ENCODE assay signal across 19 cellular contexts in genomic region chr2:11617527-11617926, GRCh38. TPM values are rescaled to one million over a fixed set of nuclear protein-coding genes. Genes with fewer than 3 reads are reported as not detected.
DNase-seq lines count a peak whose midpoint lies in the region; ATAC-seq, FAIRE-seq and TF ChIP-seq lines count a peak whose summit lies in the region.
"Had no signal": no experiment of that assay in that cellular context is flagged by ENCODE, and none has a peak within 500 bp of the region (broad histone marks: within the 10 kb centered on the region; RNA-seq: fewer than 3 reads in every experiment).

No MANE protein-coding gene starts in this region.

- intact Hi-C loops in natural killer cell (cut with micrococcal nuclease) = no loop called here

- FAIRE-seq in GM19239 (lab: Jason Lieb, UNC) = no peak
- FAIRE-seq: D721Med, G401.6, GM12891, H1, K562 had no signal

- DNase-seq in natural killer cell treated with Interleukin-12 subunit alpha and Interleukin-12 subunit beta and Interleukin-15 and Interleukin-18, amount 100 ng/mL, for 72 hours (ENCODE audit: low spot score) = no peak
- DNase-seq in natural killer cell (no peak), nephron progenitor cell (no peak), progenitor cell of endocrine pancreas (ENCODE audit: low spot score, unreplicated experiment) (no peak), cerebellum (ENCODE audit: low spot score) (no peak), GM19239 (ENCODE audit: insufficient read length, low spot score) (no peak)
- DNase-seq in activated CD8-positive, alpha-beta memory T cell treated with anti-CD3 and anti-CD28 coated beads, Interleukin-2, amount 50 U/mL, for 48 hours = no peak
- DNase-seq: ACHN; CD4-positive, alpha-beta T cell; DMS153; DMS79 treated with DMSO at 0.1 percent for 48 hours; EL had no signal

- H3K9me3 Mint-ChIP-seq in natural killer cell treated with Interleukin-12 subunit alpha and Interleukin-12 subunit beta and Interleukin-15 and Interleukin-18, amount 100 ng/mL, for 72 hours = no peaks in the 10 kb centered on the region
- H3K9me3 Mint-ChIP-seq in natural killer cell = no peaks in the 10 kb centered on the region
- no peaks in the 10 kb centered on the region for H3K9me3 Mint-ChIP-seq in nephron progenitor cell
- no peaks in the 10 kb centered on the region for H3K9me3 Mint-ChIP-seq in progenitor cell of endocrine pancreas (ENCODE audit: low read depth)
- H3K9me3 Mint-ChIP-seq: CD4-positive, alpha-beta T cell had no signal

- H3K27ac Mint-ChIP-seq in natural killer cell treated with Interleukin-12 subunit alpha and Interleukin-12 subunit beta and Interleukin-15 and Interleukin-18, amount 100 ng/mL, for 72 hours = no peak overlapping the region
- no peak overlapping the region for H3K27ac Mint-ChIP-seq in natural killer cell
- peak overlapping the region; percentile 90 for H3K27ac Mint-ChIP-seq in nephron progenitor cell
- peak overlapping the region; percentile 80 for H3K27ac Mint-ChIP-seq in progenitor cell of endocrine pancreas
- H3K27ac Mint-ChIP-seq: CD4-positive, alpha-beta T cell had no signal

- H3K4me1 Mint-ChIP-seq in natural killer cell treated with Interleukin-12 subunit alpha and Interleukin-12 subunit beta and Interleukin-15 and Interleukin-18, amount 100 ng/mL, for 72 hours (ENCODE audit: low read depth in 2 of 2) = no peaks in the 10 kb centered on the region
- H3K4me1 Mint-ChIP-seq in natural killer cell (no peaks in the 10 kb centered on the region), nephron progenitor cell (no peaks in the 10 kb centered on the region), progenitor cell of endocrine pancreas (ENCODE audit: low read depth) (no peaks in the 10 kb centered on the region)

- no peak overlapping the region for H3K4me3 Mint-ChIP-seq in natural killer cell treated with Interleukin-12 subunit alpha and Interleukin-12 subunit beta and Interleukin-15 and Interleukin-18, amount 100 ng/mL, for 72 hours
- no peak overlapping the region for H3K4me3 Mint-ChIP-seq in natural killer cell
- no peak overlapping the region for H3K4me3 Mint-ChIP-seq in nephron progenitor cell
- no peak overlapping the region for H3K4me3 Mint-ChIP-seq in progenitor cell of endocrine pancreas (ENCODE audit: low read depth)
- H3K4me3 Mint-ChIP-seq: CD4-positive, alpha-beta T cell had no signal

- H3K27me3 Mint-ChIP-seq in natural killer cell treated with Interleukin-12 subunit alpha and Interleukin-12 subunit beta and Interleukin-15 and Interleukin-18, amount 100 ng/mL, for 72 hours = no peaks in the 10 kb centered on the region
- peaks cover 0 to 3% of the 10 kb centered on the region in 2 donors for H3K27me3 Mint-ChIP-seq in natural killer cell (ENCODE audit: low read depth in 2 of 2)
- no peaks in the 10 kb centered on the region for H3K27me3 Mint-ChIP-seq in nephron progenitor cell (ENCODE audit: low read depth, poor library complexity)
- no peaks in the 10 kb centered on the region for H3K27me3 Mint-ChIP-seq in progenitor cell of endocrine pancreas
- H3K27me3 Mint-ChIP-seq: CD4-positive, alpha-beta T cell had no signal

- peak; percentile 21 to 30 for ATAC-seq in natural killer cell treated with Interleukin-12 subunit alpha and Interleukin-12 subunit beta and Interleukin-15 and Interleukin-18, amount 100 ng/mL, for 72 hours
- no peak for ATAC-seq in natural killer cell
- ATAC-seq: HCT116 had no signal

- no peaks in the 10 kb centered on the region for H3K36me3 Mint-ChIP-seq in natural killer cell treated with Interleukin-12 subunit alpha and Interleukin-12 subunit beta and Interleukin-15 and Interleukin-18, amount 100 ng/mL, for 72 hours
- H3K36me3 Mint-ChIP-seq in natural killer cell (no peaks in the 10 kb centered on the region), nephron progenitor cell (ENCODE audit: low read depth) (peaks cover 70% of the 10 kb centered on the region), progenitor cell of endocrine pancreas (ENCODE audit: insufficient read depth) (peaks cover 26% of the 10 kb centered on the region)

- TF ChIP-seq CTCF in natural killer cell (IDR thresholded peaks at IDR 0.05) (no peak), nephron progenitor cell (IDR thresholded peaks at IDR 0.05) (no peak), progenitor cell of endocrine pancreas (IDR thresholded peaks at IDR 0.05; ENCODE audit: unreplicated experiment) (no peak)

RNA-seq across cellular contexts. Expression of gene NTSR2, which starts 52.5 kb away (rescaled TPM):
- total RNA-seq in natural killer cell treated with Interleukin-12 subunit alpha and Interleukin-12 subunit beta and Interleukin-15 and Interleukin-18, amount 100 ng/mL, for 72 hours = not detected
- total RNA-seq in natural killer cell (not detected), progenitor cell of endocrine pancreas (not detected in 2 replicates), cerebellum (1.7 TPM)
- total RNA-seq: A172; CD4-positive, alpha-beta T cell; H1; K562 had no signal

Comparison
In these comparisons a context has a peak if more than half of its experiments do, and no peak if none do; other contexts are left out.
1. ATAC-seq: peak in natural killer cell treated with Interleukin-12 subunit alpha and Interleukin-12 subunit beta and Interleukin-15 and Interleukin-18, amount 100 ng/mL, for 72 hours (2 of 2); none in natural killer cell (0 of 3).
2. H3K27ac Mint-ChIP-seq: peak in nephron progenitor cell (single experiment) and progenitor cell of endocrine pancreas (single experiment); none in natural killer cell treated with Interleukin-12 subunit alpha and Interleukin-12 subunit beta and Interleukin-15 and Interleukin-18, amount 100 ng/mL, for 72 hours (0 of 2) and natural killer cell (0 of 2).